ENCODE assay signal across 1 cellular context in genomic region chr13:41061075-41061913, GRCh38.
A peak's percentile ranks its signal among the peaks of the same experiment; 100 is the strongest.
TF ChIP-seq lines count a peak whose summit lies in the region.

Gene WBP4, plus strand, starts transcription at chr13:41061509. Its CDS starts 165 bp downstream, at chr13:41061674.

TF ChIP-seq in HEK293, 187 proteins besides CTCF, POLR2A, EP300 and RAD21 (continued from another document):
- TF ChIP-seq ZBTB26 (tag by site-specific recombination; optimal IDR thresholded peaks at IDR 0.05): peak; percentile 84
- TF ChIP-seq ZNF140 (tag by site-specific recombination; IDR thresholded peaks at IDR 0.05): no peak
- no peak for TF ChIP-seq ZNF114 (tag by site-specific recombination; IDR thresholded peaks at IDR 0.05)
- TF ChIP-seq ZNF37A (tag by site-specific recombination; IDR thresholded peaks at IDR 0.05): peak; percentile 32; the same call in 1 of the 2 replicates
- no peak for TF ChIP-seq ZNF837 (tag by site-specific recombination; IDR thresholded peaks at IDR 0.05)
- TF ChIP-seq ZNF19 (tag by site-specific recombination; IDR thresholded peaks at IDR 0.05; ENCODE audit: low read depth): no peak
- no peak for TF ChIP-seq ZNF266 (tag by site-specific recombination; IDR thresholded peaks at IDR 0.05; ENCODE audit: low read depth)
- peak; percentile 84; the same call in 1 of the 2 replicates for TF ChIP-seq ZBTB6 (tag by site-specific recombination; IDR thresholded peaks at IDR 0.05)
- TF ChIP-seq ZNF335 (tag by site-specific recombination; conservative IDR thresholded peaks at IDR 0.05): peak; percentile 84
- TF ChIP-seq ZNF624 (tag by site-specific recombination; IDR thresholded peaks at IDR 0.05): no peak
- no peak for TF ChIP-seq ZNF670 (tag by site-specific recombination; IDR thresholded peaks at IDR 0.05; ENCODE audit: low read depth)
- no peak for TF ChIP-seq ZNF473 (tag by site-specific recombination; IDR thresholded peaks at IDR 0.05)
- TF ChIP-seq ZBTB20 (tag by site-specific recombination; IDR thresholded peaks at IDR 0.05): peak; percentile 98
- TF ChIP-seq ZSCAN16 (tag by site-specific recombination; IDR thresholded peaks at IDR 0.05): no peak
- TF ChIP-seq ZNF513 (tag by site-specific recombination; IDR thresholded peaks at IDR 0.05): no peak
- no peak for TF ChIP-seq ZNF449 (tag by site-specific recombination; IDR thresholded peaks at IDR 0.05)
- TF ChIP-seq HOXD13 (CRISPR knock-in tag; IDR thresholded peaks at IDR 0.05; ENCODE audit: borderline replicate concordance): no peak
- no peak for TF ChIP-seq ZNF791 (tag by site-specific recombination; IDR thresholded peaks at IDR 0.05)
- no peak for TF ChIP-seq ZSCAN4 (tag by site-specific recombination; IDR thresholded peaks at IDR 0.05)
- no peak for TF ChIP-seq ZNF16 (tag by site-specific recombination; IDR thresholded peaks at IDR 0.05; ENCODE audit: low read depth)
- peak; percentile 67; the same call in 1 of the 2 replicates for TF ChIP-seq ZNF18 (tag by site-specific recombination; IDR thresholded peaks at IDR 0.05)
- TF ChIP-seq ZNF391 (tag by site-specific recombination; IDR thresholded peaks at IDR 0.05; ENCODE audit: borderline replicate concordance, low read depth): peak; percentile 81; the same call in 1 of the 2 replicates
- no peak; the same call in none of the 2 replicates for TF ChIP-seq ZNF324 (tag by site-specific recombination; IDR thresholded peaks at IDR 0.05)
- TF ChIP-seq ZBTB48 (tag by site-specific recombination; IDR thresholded peaks at IDR 0.05): peak; percentile 72; the same call in 1 of the 2 replicates
- TF ChIP-seq ZNF677 (tag by site-specific recombination; IDR thresholded peaks at IDR 0.05): no peak; the same call in 1 of the 2 replicates
- no peak; the same call in 1 of the 2 replicates for TF ChIP-seq ZNF768 (tag by site-specific recombination; IDR thresholded peaks at IDR 0.05)
- TF ChIP-seq ZNF426 (tag by site-specific recombination; IDR thresholded peaks at IDR 0.05): no peak
- TF ChIP-seq ZNF654 (tag by site-specific recombination; IDR thresholded peaks at IDR 0.05; ENCODE audit: low read depth): no peak
- peak; percentile 77 for TF ChIP-seq KLF1 (tag by site-specific recombination; IDR thresholded peaks at IDR 0.05)
- TF ChIP-seq ZNF530 (tag by site-specific recombination; IDR thresholded peaks at IDR 0.05; ENCODE audit: low read depth): no peak
- TF ChIP-seq ZNF366 (tag by site-specific recombination; conservative IDR thresholded peaks at IDR 0.05): peak; percentile 95
- no peak; the same call in 1 of the 2 replicates for TF ChIP-seq ZNF2 (tag by site-specific recombination; IDR thresholded peaks at IDR 0.05)
- TF ChIP-seq ZNF24 (tag by site-specific recombination; IDR thresholded peaks at IDR 0.05): no peak; the same call in none of the 2 replicates
- TF ChIP-seq ZNF792 (tag by site-specific recombination; IDR thresholded peaks at IDR 0.05): no peak
- TF ChIP-seq ZEB2 (tag by site-specific recombination; IDR thresholded peaks at IDR 0.05): peak; percentile 99
- TF ChIP-seq ZFP69B (tag by site-specific recombination; IDR thresholded peaks at IDR 0.05): peak; percentile 92
- TF ChIP-seq PRDM10 (tag by site-specific recombination; IDR thresholded peaks at IDR 0.05): peak; percentile 98
- TF ChIP-seq ZNF146 (tag by site-specific recombination; IDR thresholded peaks at IDR 0.05): peak; percentile 44
- TF ChIP-seq ZNF148 (tag by site-specific recombination; IDR thresholded peaks at IDR 0.05; ENCODE audit: borderline replicate concordance): no peak
- no peak for TF ChIP-seq ZNF785 (tag by site-specific recombination; IDR thresholded peaks at IDR 0.05)
- peak; percentile 36; the same call in 1 of the 2 replicates for TF ChIP-seq GFI1B (tag by site-specific recombination; IDR thresholded peaks at IDR 0.05)
- peak; percentile 82 for TF ChIP-seq KLF7 (tag by site-specific recombination; IDR thresholded peaks at IDR 0.05; ENCODE audit: borderline replicate concordance)
TF ChIP-seq in HEK293: peak in this region for 81.
